In genomic region chr1:156091610-156092009, GRCh38 we compare ENCODE assay signal across 18 cellular contexts. TPM values are rescaled to one million over a fixed set of nuclear protein-coding genes. Genes with fewer than 3 reads are reported as not detected.
DNase-seq lines count a peak whose midpoint lies in the region; ATAC-seq and TF ChIP-seq lines count a peak whose summit lies in the region.
"Had no signal": no experiment of that assay in that cellular context is flagged by ENCODE, and none has a peak within 500 bp of the region (broad histone marks: within the 10 kb centered on the region; RNA-seq: fewer than 3 reads in every experiment).

No MANE protein-coding gene starts in this region.

- 64 to 72% methylated on average over 2 of the region's 2 CpGs for WGBS in aorta, 2 donors

- no peak for TF ChIP-seq POLR2A in erythroblast (IDR thresholded peaks at IDR 0.05; ENCODE audit: low read length)

- H3K27me3 ChIP-seq in aorta (ENCODE audit: control insufficient read depth in 1 of 2, insufficient read depth in 2 of 2, low read length in 1 of 2), result no peaks in the 10 kb centered on the region
- H3K27me3 ChIP-seq: BLaER1 had no signal

- intact Hi-C loops in aorta (cut with DNase I), result no loop called here

- TF ChIP-seq CTCF in HEK293 (tag by site-specific recombination; IDR thresholded peaks at IDR 0.05) (no peak), RWPE1 (conservative IDR thresholded peaks at IDR 0.05; ENCODE audit: low read depth) (no peak)

- CTCF ChIA-PET in HEK293 (lab: Yijun Ruan, JAX), result interaction anchor here (0.9 to 22.5 kb wide), 6 partner anchors 9 to 142 kb away, joined by 3 to 1029 read pairs (median 8); partner anchors contain the start of genes LMNA and MEX3A
- CTCF ChIA-PET in RWPE1 (lab: Yijun Ruan, JAX), result interaction anchor here (0.7 to 3.0 kb wide), 7 partner anchors 23 to 135 kb away, joined by 3 to 32 read pairs (median 3); partner anchors contain the start of gene LMNA
- CTCF ChIA-PET in activated CD4-positive, alpha-beta memory T cell treated with anti-CD3 and anti-CD28 coated beads, Interleukin-2, amount 10 ng/mL, durations not matched to agents 7 days and 5 days (lab: Charles Lee), result interaction anchor here (0.9 to 17.8 kb wide), 10 partner anchors 13 to 228 kb away, joined by 3 to 612 read pairs (median 4); partner anchors contain the start of gene LMNA

- no peaks in the 10 kb centered on the region for H3K9me3 Mint-ChIP-seq in activated CD4-positive, alpha-beta memory T cell treated with anti-CD3 and anti-CD28 coated beads, Interleukin-2, amount 10 ng/mL, durations not matched to agents 7 days and 5 days
- H3K9me3 Mint-ChIP-seq: CD8-positive, alpha-beta T cell had no signal

- H3K4me3 ChIP-seq in HEK293 (ENCODE audit: low read depth, low read length) (no peak overlapping the region), aorta (ENCODE audit: low read length in 2 of 2) (no peak overlapping the region)
- H3K4me3 ChIP-seq: BLaER1 had no signal

- peaks cover 17% of the 10 kb centered on the region for H3K27me3 Mint-ChIP-seq in activated CD4-positive, alpha-beta memory T cell treated with anti-CD3 and anti-CD28 coated beads, Interleukin-2, amount 10 ng/mL, durations not matched to agents 7 days and 5 days

- no peak for DNase-seq in RWPE1 (ENCODE audit: low spot score)
- DNase-seq in erythroblast (lab: John Stamatoyannopoulos, UW), result peak; percentile 22 to 62
- DNase-seq in activated CD4-positive, alpha-beta memory T cell treated with anti-CD3 and anti-CD28 coated beads, Interleukin-2, amount 10 ng/mL, durations not matched to agents 7 days and 5 days, result no peak
- DNase-seq in H4 (ENCODE audit: low spot score), result no peak
- DNase-seq in aorta, result no peak
- DNase-seq: Caco-2; CD4-positive, CD25-positive, alpha-beta regulatory T cell; CD8-positive, alpha-beta T cell; DMS153; DND-41; GOT3; H7; HCEC 1CT had no signal

- no peak overlapping the region for H3K4me3 Mint-ChIP-seq in activated CD4-positive, alpha-beta memory T cell treated with anti-CD3 and anti-CD28 coated beads, Interleukin-2, amount 10 ng/mL, durations not matched to agents 7 days and 5 days
- H3K4me3 Mint-ChIP-seq: B cell; CD8-positive, alpha-beta T cell had no signal

- H3K36me3 Mint-ChIP-seq in activated CD4-positive, alpha-beta memory T cell treated with anti-CD3 and anti-CD28 coated beads, Interleukin-2, amount 10 ng/mL, durations not matched to agents 7 days and 5 days (ENCODE audit: low read depth), result no peaks in the 10 kb centered on the region
- H3K36me3 Mint-ChIP-seq: CD4-positive, CD25-positive, alpha-beta regulatory T cell; CD8-positive, alpha-beta T cell had no signal

- H3K4me1 ChIP-seq in HEK293 (ENCODE audit: control insufficient read depth, insufficient read depth, low read length) (no peaks in the 10 kb centered on the region), aorta (ENCODE audit: control insufficient read depth in 1 of 2, insufficient read depth in 2 of 2, low read length in 2 of 2) (no peaks in the 10 kb centered on the region)

- no peak overlapping the region for H3K27ac Mint-ChIP-seq in activated CD4-positive, alpha-beta memory T cell treated with anti-CD3 and anti-CD28 coated beads, Interleukin-2, amount 10 ng/mL, durations not matched to agents 7 days and 5 days
- H3K27ac Mint-ChIP-seq: B cell; CD4-positive, CD25-positive, alpha-beta regulatory T cell; CD8-positive, alpha-beta T cell had no signal

- H3K36me3 ChIP-seq in HEK293 (ENCODE audit: control insufficient read depth in 2 of 2, insufficient read depth in 1 of 2, low read length in 2 of 2) (peaks cover 0 to 4% of the 10 kb centered on the region in 2 experiments; a peak in 2 of 3 replicates), aorta (ENCODE audit: control insufficient read depth in 1 of 2, insufficient read depth in 2 of 2, low read length in 1 of 2) (no peaks in the 10 kb centered on the region)
- H3K36me3 ChIP-seq: BLaER1 had no signal

- POLR2A ChIA-PET in HEK293 (lab: Yijun Ruan, JAX) (no interaction called here), RWPE1 (lab: Yijun Ruan, JAX; ENCODE audit: low non-redundant PET) (no interaction called here)
- POLR2A ChIA-PET in activated CD4-positive, alpha-beta memory T cell treated with anti-CD3 and anti-CD28 coated beads, Interleukin-2, amount 10 ng/mL, durations not matched to agents 7 days and 5 days (lab: Charles Lee), result interaction anchor here (1.0 to 14.4 kb wide), 3 partner anchors 23 to 46 kb away, joined by 3 to 222 read pairs (median 5); partner anchors contain the start of gene LMNA

- H3K9me3 ChIP-seq in HEK293 (ENCODE audit: control insufficient read depth, insufficient read depth, low read depth, low read length) (no peaks in the 10 kb centered on the region), aorta (ENCODE audit: control insufficient read depth, low read length) (no peaks in the 10 kb centered on the region)
- H3K9me3 ChIP-seq: BLaER1, Caco-2 had no signal

- H3K27ac ChIP-seq in HEK293 (ENCODE audit: extremely low read depth, low read depth, low read length) (no peak overlapping the region), RWPE1 (peak overlapping the region; percentile 52), aorta (ENCODE audit: low read depth in 1 of 2, low read length in 2 of 2) (no peak overlapping the region)
- H3K27ac ChIP-seq: BLaER1, C4-2B had no signal

- peaks cover 20% of the 10 kb centered on the region for H3K4me1 Mint-ChIP-seq in activated CD4-positive, alpha-beta memory T cell treated with anti-CD3 and anti-CD28 coated beads, Interleukin-2, amount 10 ng/mL, durations not matched to agents 7 days and 5 days

- no peak for ATAC-seq in aorta (ENCODE audit: low FRiP score)

TF ChIP-seq in HEK293, 187 proteins besides CTCF, POLR2A, EP300 and RAD21:
- TF ChIP-seq ZNF707 (tag by site-specific recombination; IDR thresholded peaks at IDR 0.05) (no peak), ZNF121 (tag by site-specific recombination; IDR thresholded peaks at IDR 0.05) (peak; percentile 92)

RNA-seq across cellular contexts. Expression of gene MEX3A, which starts 9.3 kb away (rescaled TPM):
- under 1 TPM in 1 of 2 experiments, not detected in 1; 0.05 TPM for total RNA-seq in activated CD4-positive, alpha-beta memory T cell treated with anti-CD3 and anti-CD28 coated beads, Interleukin-2, amount 10 ng/mL, durations not matched to agents 7 days and 5 days
- 2.8 and 4.5 TPM in 2 replicates for total RNA-seq in H4 (2014; rRNA removed; shearing (Covaris generic))
- total RNA-seq in aorta, result 1 to 10 TPM; 1.2 to 1.6 TPM
- polyA plus RNA-seq in aorta, result under 1 TPM; 0.03 to 0.13 TPM
- total RNA-seq: CD4-positive, CD25-positive, alpha-beta regulatory T cell had no signal
- polyA plus RNA-seq: CD4-positive, CD25-positive, alpha-beta regulatory T cell had no signal

RNA-seq across cellular contexts. Expression of gene LMNA, which starts 22.9 kb away (rescaled TPM):
- total RNA-seq in activated CD4-positive, alpha-beta memory T cell treated with anti-CD3 and anti-CD28 coated beads, Interleukin-2, amount 10 ng/mL, durations not matched to agents 7 days and 5 days, result 100 to 1,000 TPM in 1 of 2 experiments, 10 to 100 TPM in 1; 93.6 to 101 TPM
- 257 and 363 TPM in 2 replicates for total RNA-seq in H4 (2014; rRNA removed; shearing (Covaris generic))
- total RNA-seq in aorta, result 1,000 to 10,000 TPM in 1 of 2 donors, 100 to 1,000 TPM in 1; 497 to 1,067 TPM
- 100 to 1,000 TPM in 1 of 2 donors, 10 to 100 TPM in 1; 94.3 to 378 TPM for polyA plus RNA-seq in aorta

RNA-seq across cellular contexts. Expression of gene RAB25, which starts 30.6 kb away (rescaled TPM):
- under 1 TPM in 1 of 2 experiments, not detected in 1; 0.53 TPM for total RNA-seq in activated CD4-positive, alpha-beta memory T cell treated with anti-CD3 and anti-CD28 coated beads, Interleukin-2, amount 10 ng/mL, durations not matched to agents 7 days and 5 days
- total RNA-seq in H4 (2014; rRNA removed; shearing (Covaris generic)), result 0.19 TPM in 1 of 2 replicates, not detected in the other
- not detected for total RNA-seq in aorta
- 10 to 100 TPM in 1 of 2 donors, 1 to 10 TPM in 1; 1.5 to 32.4 TPM for polyA plus RNA-seq in aorta
- polyA plus RNA-seq: AG04450 had no signal

RNA-seq across cellular contexts. Expression of gene LAMTOR2, which starts 37.0 kb away (rescaled TPM):
- total RNA-seq in activated CD4-positive, alpha-beta memory T cell treated with anti-CD3 and anti-CD28 coated beads, Interleukin-2, amount 10 ng/mL, durations not matched to agents 7 days and 5 days, result 10 to 100 TPM; 63.1 to 66.2 TPM
- 66.7 and 84.8 TPM in 2 replicates for total RNA-seq in H4 (2014; rRNA removed; shearing (Covaris generic))
- 10 to 100 TPM; 31.6 to 41.2 TPM for total RNA-seq in aorta
- 100 to 1,000 TPM in 1 of 2 donors, 10 to 100 TPM in 1; 78.3 to 129 TPM for polyA plus RNA-seq in aorta

RNA-seq across cellular contexts. Expression of gene UBQLN4, which starts 38.0 kb away (rescaled TPM):
- total RNA-seq in activated CD4-positive, alpha-beta memory T cell treated with anti-CD3 and anti-CD28 coated beads, Interleukin-2, amount 10 ng/mL, durations not matched to agents 7 days and 5 days, result 10 to 100 TPM; 27.0 to 31.2 TPM
- total RNA-seq in H4 (2014; rRNA removed; shearing (Covaris generic)), result 23.0 and 24.4 TPM in 2 replicates
- 10 to 100 TPM; 23.8 to 25.7 TPM for total RNA-seq in aorta
- polyA plus RNA-seq in aorta, result 10 to 100 TPM; 14.5 to 16.0 TPM

Comparison
In these comparisons a context has a peak if more than half of its experiments do, and no peak if none do; other contexts are left out.
1. DNase-seq: peak in erythroblast (2 of 2); none in RWPE1 (single experiment), activated CD4-positive, alpha-beta memory T cell treated with anti-CD3 and anti-CD28 coated beads, Interleukin-2, amount 10 ng/mL, durations not matched to agents 7 days and 5 days (single experiment), H4 (single experiment) and aorta (0 of 2).